ENCODE assay signal across 19 cellular contexts in genomic region chr10:11392776-11393175, GRCh38.
DNase-seq lines count a peak whose midpoint lies in the region; ATAC-seq and TF ChIP-seq lines count a peak whose summit lies in the region.
"Had no signal": no experiment of that assay in that cellular context is flagged by ENCODE, and none has a peak within 500 bp of the region (broad histone marks: within the 10 kb centered on the region; RNA-seq: fewer than 3 reads in every experiment).

No MANE protein-coding gene starts in this region.

- H3K27me3 Mint-ChIP-seq in H9 (ENCODE audit: low read depth) (peaks cover 7% of the 10 kb centered on the region), endothelial cell (ENCODE audit: unreplicated experiment) (peaks cover 11% of the 10 kb centered on the region)
- H3K27me3 Mint-ChIP-seq: CD4-positive, alpha-beta T cell had no signal

- H2AK5ac ChIP-seq in H9 (ENCODE audit: insufficient read length, low read length) = no peak overlapping the region

- H3K4me1 Mint-ChIP-seq in H9 = no peaks in the 10 kb centered on the region
- peaks cover 3% of the 10 kb centered on the region for H3K4me1 Mint-ChIP-seq in endothelial cell (ENCODE audit: unreplicated experiment)
- H3K4me1 Mint-ChIP-seq: B cell had no signal

- H3K9me3 ChIP-seq in BLaER1 = peaks cover 14% of the 10 kb centered on the region; the same call in 1 of the 2 replicates
- H3K9me3 ChIP-seq in H9 (ENCODE audit: control insufficient read depth, low read depth, low read length) = no peaks in the 10 kb centered on the region
- H3K9me3 ChIP-seq: A549, Caco-2 had no signal

- no peak overlapping the region for H3K4me3 ChIP-seq in BLaER1
- H3K4me3 ChIP-seq: A549 had no signal

- no peak overlapping the region for H3K9ac ChIP-seq in BLaER1
- no peak overlapping the region for H3K9ac ChIP-seq in H9 (ENCODE audit: extremely low read depth, insufficient read length, low read length)

- no peak overlapping the region for H3K23ac ChIP-seq in H9 (ENCODE audit: insufficient read length, low read depth, low read length)

- H3K4me3 Mint-ChIP-seq in H9 = no peak overlapping the region
- no peak overlapping the region for H3K4me3 Mint-ChIP-seq in endothelial cell (ENCODE audit: unreplicated experiment)
- H3K4me3 Mint-ChIP-seq: B cell; CD4-positive, alpha-beta T cell; CD8-positive, alpha-beta T cell had no signal

- no peak overlapping the region for H3K4ac ChIP-seq in H9 (ENCODE audit: low read depth, low read length)

- no peak overlapping the region for H2BK20ac ChIP-seq in H9 (ENCODE audit: low read depth, low read length, poor library complexity, severe bottlenecking)

- H2BK120ac ChIP-seq in H9 (ENCODE audit: low read depth, low read length, poor library complexity, severe bottlenecking) = no peak overlapping the region

- no peaks in the 10 kb centered on the region for H3K79me2 ChIP-seq in H9 (ENCODE audit: insufficient read depth, low read length)

- H3K18ac ChIP-seq in H9 (ENCODE audit: insufficient read length, low read depth, low read length) = no peak overlapping the region

- no peak overlapping the region for H2BK15ac ChIP-seq in H9 (ENCODE audit: low read depth, low read length)

- H3K27ac Mint-ChIP-seq in H9 (peak overlapping the region in 2 of 3 experiments; percentile 16 to 45; a peak in 1 of 7 replicates), endothelial cell (ENCODE audit: unreplicated experiment) (peak overlapping the region; percentile 27)
- H3K27ac Mint-ChIP-seq: B cell; CD4-positive, alpha-beta T cell; CD8-positive, alpha-beta T cell had no signal

- H3K4me1 ChIP-seq in BLaER1 = peaks cover 30% of the 10 kb centered on the region
- no peaks in the 10 kb centered on the region for H3K4me1 ChIP-seq in H9 (ENCODE audit: insufficient read depth, low read length)
- H3K4me1 ChIP-seq: A549, Caco-2 had no signal

- H3K9me3 Mint-ChIP-seq in H9 = no peaks in the 10 kb centered on the region
- no peaks in the 10 kb centered on the region for H3K9me3 Mint-ChIP-seq in endothelial cell (ENCODE audit: unreplicated experiment)
- H3K9me3 Mint-ChIP-seq: CD4-positive, alpha-beta T cell; CD8-positive, alpha-beta T cell had no signal

- no peak overlapping the region for H2AFZ ChIP-seq in H9 (ENCODE audit: low read length)

- H4K91ac ChIP-seq in H9 (ENCODE audit: insufficient read length, low read depth, low read length) = no peak overlapping the region

- DNase-seq in H9 (no peak), endothelial cell (ENCODE audit: low spot score) (no peak), posterior vena cava (ENCODE audit: low spot score) (peak; percentile 60), NCI-H1930 (lab: John Stamatoyannopoulos, UW) (no peak)
- DNase-seq in activated effector memory CD4-positive, alpha-beta T cell treated with Interleukin-2 at 50 U/mL for 16 hours = no peak
- DNase-seq: AML-193; Caco-2; Calu3; CD4-positive, alpha-beta T cell; CD8-positive, alpha-beta T cell; DMS79 treated with DMSO at 0.1 percent for 48 hours; GF-D8 had no signal

- H3K4me2 ChIP-seq in BLaER1 (peak overlapping the region; percentile 78), H9 (ENCODE audit: insufficient read depth, insufficient read length, low read length) (no peak overlapping the region)
- H3K4me2 ChIP-seq: A549 had no signal

- no peak overlapping the region for H2BK12ac ChIP-seq in H9 (ENCODE audit: insufficient read length, low read depth, low read length)

- no peak overlapping the region for H4K5ac ChIP-seq in H9 (ENCODE audit: insufficient read length, low read depth, low read length)

- TF ChIP-seq CTCF in H9 (conservative IDR thresholded peaks at IDR 0.05) = no peak
- no peak for TF ChIP-seq CTCF in endothelial cell (IDR thresholded peaks at IDR 0.05; ENCODE audit: unreplicated experiment)

- H4K8ac ChIP-seq in H9 (replicated peaks; ENCODE audit: insufficient read length, low read depth, low read length) = no peak overlapping the region

- intact Hi-C loops in posterior vena cava (cut with DNase I) = no loop called here

- ATAC-seq in GM19452 (IDR thresholded peaks at IDR 0.05; ENCODE audit: unreplicated experiment) = no peak
- ATAC-seq in GM21515 (IDR thresholded peaks at IDR 0.05; ENCODE audit: unreplicated experiment) = no peak
- ATAC-seq: A549; CD8-positive, alpha-beta T cell had no signal

- H3K27me3 ChIP-seq in BLaER1 = no peaks in the 10 kb centered on the region
- no peaks in the 10 kb centered on the region for H3K27me3 ChIP-seq in H9 (ENCODE audit: insufficient read depth, low read length)

- no peak overlapping the region for H3K14ac ChIP-seq in H9 (ENCODE audit: insufficient read depth, low read length)

- no peaks in the 10 kb centered on the region for H3K36me3 Mint-ChIP-seq in H9 (ENCODE audit: insufficient read depth in 1 of 3, low read depth in 3 of 3)
- H3K36me3 Mint-ChIP-seq in endothelial cell (ENCODE audit: low read depth, unreplicated experiment) = no peaks in the 10 kb centered on the region
- H3K36me3 Mint-ChIP-seq: CD8-positive, alpha-beta T cell had no signal

- H3K36me3 ChIP-seq in BLaER1 = no peaks in the 10 kb centered on the region

- H4K20me1 ChIP-seq in BLaER1 (no peaks in the 10 kb centered on the region), H9 (ENCODE audit: control insufficient read depth, insufficient read depth, insufficient read length) (no peaks in the 10 kb centered on the region)

- H3K56ac ChIP-seq in H9 (ENCODE audit: insufficient read length, low read depth, low read length) = no peak overlapping the region

- no peaks in the 10 kb centered on the region for H3K79me1 ChIP-seq in H9 (ENCODE audit: insufficient read depth, low read depth, low read length, poor library complexity, severe bottlenecking)

- no peaks in the 10 kb centered on the region for H3K23me2 ChIP-seq in H9 (ENCODE audit: insufficient read length, low read depth, low read length, poor library complexity, severe bottlenecking)

- H3K27ac ChIP-seq in BLaER1 (peak overlapping the region; percentile 85), H9 (ENCODE audit: insufficient read length, low read depth, low read length) (no peak overlapping the region)
- H3K27ac ChIP-seq: 22Rv1, A549, C4-2B had no signal

- no peak overlapping the region for H2BK5ac ChIP-seq in H9 (ENCODE audit: insufficient read length, low read length)

- WGBS in H9 (ENCODE audit: extremely low coverage, insufficient read length, low lambda C conversion rate) = no CpG with 5 or more reads among the region's 10 CpGs

- no peak overlapping the region for H3T11ph ChIP-seq in H9 (ENCODE audit: low read length)
